In the genomic region with DNA sequence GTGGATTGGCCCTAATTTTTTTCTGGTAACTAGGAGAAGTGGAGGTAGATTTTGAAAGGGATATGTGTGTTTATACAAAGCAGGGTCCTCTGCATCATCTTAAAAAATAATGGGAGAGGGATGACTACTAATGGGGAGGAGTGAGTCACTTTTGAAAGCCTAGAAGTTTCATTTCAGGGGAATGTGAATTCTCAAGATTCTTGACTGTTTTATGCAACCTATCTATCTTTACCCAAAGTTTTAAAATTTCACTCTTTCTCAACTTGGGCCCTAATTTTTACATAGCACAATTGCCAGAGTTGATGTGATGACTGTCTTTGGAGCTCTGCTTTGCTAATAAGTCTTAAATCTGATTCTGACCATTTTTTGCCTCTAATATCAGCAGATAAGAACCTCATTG, we compare ENCODE assay signal across 28 cellular contexts.
DNase-seq lines count a peak whose midpoint lies in the region; ATAC-seq and TF ChIP-seq lines count a peak whose summit lies in the region.
"Had no signal": no experiment of that assay in that cellular context is flagged by ENCODE, and none has a peak within 500 bp of the region (broad histone marks: within the 10 kb centered on the region; RNA-seq: fewer than 3 reads in every experiment).

No MANE protein-coding gene starts in this region.

- H3K27ac ChIP-seq in epithelial cell of prostate = peak overlapping the region; percentile 71
- H3K27ac ChIP-seq in MM.1S (ENCODE audit: low read length) = no peak overlapping the region
- H3K27ac ChIP-seq: breast epithelium, colonic mucosa, esophagus squamous epithelium, heart left ventricle, SJSA1, spleen, testis, uterus had no signal

- no peak overlapping the region for H3K4me3 ChIP-seq in MM.1S (ENCODE audit: low read length)
- H3K4me3 ChIP-seq: breast epithelium, colonic mucosa, esophagus squamous epithelium, heart left ventricle, SJSA1, spleen, testis, uterus had no signal

- ATAC-seq in left cardiac atrium = no peak
- no peak for ATAC-seq in HG02938 (IDR thresholded peaks at IDR 0.05; ENCODE audit: unreplicated experiment)
- ATAC-seq: activated naive CD8-positive, alpha-beta T cell treated with anti-CD3 and anti-CD28 coated beads, Interleukin-2, amount 50 U/mL, for 24 hours; effector memory CD8-positive, alpha-beta T cell; heart left ventricle; left lobe of liver; naive thymus-derived CD8-positive, alpha-beta T cell; Panc1 had no signal

- H3K36me3 ChIP-seq in MM.1S (replicated peaks; ENCODE audit: insufficient read depth, low read length) = no peaks in the 10 kb centered on the region
- H3K36me3 ChIP-seq: breast epithelium, colonic mucosa, esophagus squamous epithelium, heart left ventricle, SJSA1, spleen, uterus had no signal

- DNase-seq in ELR (ENCODE audit: low read depth) (peak; percentile 37), RPMI7951 (ENCODE audit: low read depth) (peak; percentile 14), epithelial cell of prostate (ENCODE audit: low read depth, low spot score) (no peak), myocyte (ENCODE audit: low read depth) (peak; percentile 5), MM.1S (no peak), left cardiac atrium (no peak), NCI-H510A treated with DMSO at 0.1 percent for 48 hours (lab: John Stamatoyannopoulos, UW) (no peak)
- DNase-seq: activated CD4-positive, alpha-beta T cell treated with anti-CD3 and anti-CD28 coated beads for 1 hour; activated gamma-delta T cell; activated naive CD8-positive, alpha-beta T cell treated with anti-CD3 and anti-CD28 coated beads, Interleukin-2, amount 50 U/mL, for 24 hours; CD4-positive, CD25-positive, alpha-beta regulatory T cell; colonic mucosa; effector memory CD8-positive, alpha-beta T cell; esophagus squamous epithelium; heart left ventricle; KBM-7; naive thymus-derived CD8-positive, alpha-beta T cell; NCI-H510A; spleen; stimulated activated CD4-positive, alpha-beta T cell treated with anti-CD3 and anti-CD28 coated beads, Interleukin-4, amount 100 ng/mL, for 24 hours; stimulated activated naive CD4-positive, alpha-beta T cell; testis; uterus had no signal

- no peaks in the 10 kb centered on the region for H3K4me1 ChIP-seq in MM.1S (ENCODE audit: low read length)
- H3K4me1 ChIP-seq: breast epithelium, colonic mucosa, esophagus squamous epithelium, heart left ventricle, SJSA1, spleen, testis, uterus had no signal

- no peak overlapping the region for H3K4me2 ChIP-seq in MM.1S (ENCODE audit: low read depth, low read length)

- no peak overlapping the region for H2AFZ ChIP-seq in MM.1S (ENCODE audit: low read length)

- no peaks in the 10 kb centered on the region for H3K9me2 ChIP-seq in MM.1S (replicated peaks; ENCODE audit: insufficient read depth, low read length)

- no peaks in the 10 kb centered on the region for H3K9me3 ChIP-seq in MM.1S (replicated peaks; ENCODE audit: insufficient read depth, low read length)
- H3K9me3 ChIP-seq: breast epithelium, colonic mucosa, esophagus squamous epithelium, heart left ventricle, SJSA1, spleen, testis, uterus had no signal

- no peaks in the 10 kb centered on the region for H3K79me2 ChIP-seq in MM.1S (ENCODE audit: low read length)

- no peak overlapping the region for H3K9ac ChIP-seq in MM.1S (ENCODE audit: low read length)

- no peaks in the 10 kb centered on the region for H3K27me3 ChIP-seq in MM.1S (replicated peaks; ENCODE audit: insufficient read depth, low read length)
- H3K27me3 ChIP-seq: breast epithelium, colonic mucosa, esophagus squamous epithelium, heart left ventricle, SJSA1, spleen, testis, uterus had no signal

- no peaks in the 10 kb centered on the region for H4K20me1 ChIP-seq in MM.1S (ENCODE audit: insufficient read depth, low read length)

- TF ChIP-seq CTCF in MM.1S (IDR thresholded peaks at IDR 0.05; ENCODE audit: low read length) = no peak

- no peaks in the 10 kb centered on the region for H3F3A ChIP-seq in MM.1S (ENCODE audit: insufficient read depth, low read length)

- intact Hi-C loops in left cardiac atrium (cut with DNase I) = no loop called here

Comparison
In these comparisons a context has a peak if more than half of its experiments do, and no peak if none do; other contexts are left out.
1. DNase-seq: peak in ELR (single experiment), RPMI7951 (single experiment) and myocyte (single experiment); none in epithelial cell of prostate (single experiment), MM.1S (single experiment), left cardiac atrium (single experiment) and NCI-H510A treated with DMSO at 0.1 percent for 48 hours (single experiment).